7 cellular contexts compared by ENCODE assay signal in genomic region chr7:23014681-23015080, GRCh38. TPM values are rescaled to one million over a fixed set of nuclear protein-coding genes. Genes with fewer than 3 reads are reported as not detected.
DNase-seq lines count a peak whose midpoint lies in the region; ATAC-seq and TF ChIP-seq lines count a peak whose summit lies in the region.

No MANE protein-coding gene starts in this region.

- H3K36me3 Mint-ChIP-seq in CD8-positive, alpha-beta memory T cell, result peaks cover 0 to 4% (median 0%) of the 10 kb centered on the region in 3 donors
- H3K36me3 Mint-ChIP-seq in activated naive CD8-positive, alpha-beta T cell treated with anti-CD3 and anti-CD28 coated beads for 36 hours, result no peaks in the 10 kb centered on the region
- H3K36me3 Mint-ChIP-seq in nephron progenitor cell (ENCODE audit: low read depth), result no peaks in the 10 kb centered on the region

- H3K27me3 Mint-ChIP-seq in CD8-positive, alpha-beta memory T cell, result peaks cover 0 to 1% of the 10 kb centered on the region in 2 donors
- H3K27me3 Mint-ChIP-seq in activated naive CD8-positive, alpha-beta T cell treated with anti-CD3 and anti-CD28 coated beads for 36 hours, result peaks cover 6% of the 10 kb centered on the region
- H3K27me3 Mint-ChIP-seq in nephron progenitor cell (ENCODE audit: low read depth, poor library complexity), result no peaks in the 10 kb centered on the region

- peak overlapping the region; percentile 56 for H3K4me2 ChIP-seq in Karpas-422 (ENCODE audit: low read depth, low read length, poor library complexity, severe bottlenecking)

- peak overlapping the region in 2 of 8 donors; percentile 95 to 96 for H3K27ac Mint-ChIP-seq in CD8-positive, alpha-beta memory T cell
- peak overlapping the region; percentile 80 for H3K27ac Mint-ChIP-seq in activated naive CD8-positive, alpha-beta T cell treated with anti-CD3 and anti-CD28 coated beads for 36 hours
- H3K27ac Mint-ChIP-seq in nephron progenitor cell, result no peak overlapping the region

- peak overlapping the region in 1 of 7 donors; percentile 95 for H3K4me3 Mint-ChIP-seq in CD8-positive, alpha-beta memory T cell
- H3K4me3 Mint-ChIP-seq in activated naive CD8-positive, alpha-beta T cell treated with anti-CD3 and anti-CD28 coated beads for 36 hours, result no peak overlapping the region
- peak overlapping the region; percentile 10 for H3K4me3 Mint-ChIP-seq in nephron progenitor cell

- DNase-seq in CD8-positive, alpha-beta memory T cell, result no peak
- DNase-seq in Karpas-422 (no peak), nephron progenitor cell (no peak), RKO (ENCODE audit: low spot score) (no peak)
- no peak for DNase-seq in activated naive CD8-positive, alpha-beta T cell treated with anti-CD3 and anti-CD28 coated beads for 36 hours

- H3K27ac ChIP-seq in CD8-positive, alpha-beta memory T cell (ENCODE audit: low read depth, low read length), result peak overlapping the region; percentile 3
- H3K27ac ChIP-seq in Karpas-422 (ENCODE audit: low read length), result no peak overlapping the region

- no peaks in the 10 kb centered on the region; the same call in 1 of the 2 replicates for H3K9me2 ChIP-seq in Karpas-422 (replicated peaks; ENCODE audit: insufficient read depth, low read length)

- CTCF ChIA-PET in CD8-positive, alpha-beta memory T cell (lab: Charles Lee), result no interaction called here

- no peak for TF ChIP-seq CTCF in nephron progenitor cell (IDR thresholded peaks at IDR 0.05)

- H3K27me3 ChIP-seq in CD8-positive, alpha-beta memory T cell (ENCODE audit: insufficient read depth, low read length, poor library complexity, severe bottlenecking), result no peaks in the 10 kb centered on the region
- H3K27me3 ChIP-seq in Karpas-422 (ENCODE audit: low read length), result no peaks in the 10 kb centered on the region

- no peaks in the 10 kb centered on the region for H3K9me3 ChIP-seq in CD8-positive, alpha-beta memory T cell (ENCODE audit: low read length)
- no peaks in the 10 kb centered on the region for H3K9me3 ChIP-seq in Karpas-422 (ENCODE audit: low read length)

- H3K4me1 Mint-ChIP-seq in CD8-positive, alpha-beta memory T cell, result peaks cover 15 to 35% (median 27%) of the 10 kb centered on the region in 3 donors
- H3K4me1 Mint-ChIP-seq in activated naive CD8-positive, alpha-beta T cell treated with anti-CD3 and anti-CD28 coated beads for 36 hours, result peaks cover 16% of the 10 kb centered on the region
- peaks cover 45% of the 10 kb centered on the region for H3K4me1 Mint-ChIP-seq in nephron progenitor cell

- H4K20me1 ChIP-seq in Karpas-422 (ENCODE audit: insufficient read depth, low read depth, low read length), result no peaks in the 10 kb centered on the region; the same call in 1 of the 2 replicates

- ATAC-seq in HG03342 (IDR thresholded peaks at IDR 0.05; ENCODE audit: unreplicated experiment), result no peak
- no peak for ATAC-seq in HG03097 (IDR thresholded peaks at IDR 0.05; ENCODE audit: low FRiP score, unreplicated experiment)

- H3K79me2 ChIP-seq in Karpas-422 (ENCODE audit: low read length), result no peaks in the 10 kb centered on the region

- peaks cover 18% of the 10 kb centered on the region for H3K4me1 ChIP-seq in CD8-positive, alpha-beta memory T cell (ENCODE audit: insufficient read depth, low read length)
- H3K4me1 ChIP-seq in Karpas-422 (ENCODE audit: low read length), result peaks cover 15% of the 10 kb centered on the region

- H3K36me3 ChIP-seq in CD8-positive, alpha-beta memory T cell (ENCODE audit: insufficient read depth, low read length), result no peaks in the 10 kb centered on the region
- no peaks in the 10 kb centered on the region for H3K36me3 ChIP-seq in Karpas-422 (ENCODE audit: insufficient read depth, low read length)

- H3K4me3 ChIP-seq in CD8-positive, alpha-beta memory T cell (ENCODE audit: low read length), result no peak overlapping the region
- peak overlapping the region; percentile 31; the same call in 1 of the 2 replicates for H3K4me3 ChIP-seq in Karpas-422 (ENCODE audit: low read length)

- POLR2A ChIA-PET in CD8-positive, alpha-beta memory T cell (lab: Charles Lee), result no interaction called here

- no peaks in the 10 kb centered on the region for H3K9me3 Mint-ChIP-seq in CD8-positive, alpha-beta memory T cell
- no peaks in the 10 kb centered on the region for H3K9me3 Mint-ChIP-seq in activated naive CD8-positive, alpha-beta T cell treated with anti-CD3 and anti-CD28 coated beads for 36 hours
- no peaks in the 10 kb centered on the region for H3K9me3 Mint-ChIP-seq in nephron progenitor cell

- peak overlapping the region; percentile 20; the same call in 1 of the 2 replicates for H3K9ac ChIP-seq in Karpas-422 (ENCODE audit: low read length)

- H2AFZ ChIP-seq in Karpas-422 (ENCODE audit: low read length), result peak overlapping the region; percentile 65

RNA-seq across cellular contexts. Expression of gene HYCC1, which starts 0.8 kb away (rescaled TPM):
- total RNA-seq in CD8-positive, alpha-beta memory T cell, result 10 to 100 TPM; 29.2 to 31.0 TPM
- 11.7 TPM for polyA plus RNA-seq in CD8-positive, alpha-beta memory T cell
- total RNA-seq in Karpas-422 (2014; rRNA removed; shearing (Covaris generic); ENCODE audit: low replicate concordance), result 2.9 and 3.4 TPM in 2 replicates
- total RNA-seq in activated naive CD8-positive, alpha-beta T cell treated with anti-CD3 and anti-CD28 coated beads for 36 hours, result 10 to 100 TPM; 24.8 to 27.9 TPM
